Comparison of ENCODE assay signal across 9 cellular contexts in the genomic region with DNA sequence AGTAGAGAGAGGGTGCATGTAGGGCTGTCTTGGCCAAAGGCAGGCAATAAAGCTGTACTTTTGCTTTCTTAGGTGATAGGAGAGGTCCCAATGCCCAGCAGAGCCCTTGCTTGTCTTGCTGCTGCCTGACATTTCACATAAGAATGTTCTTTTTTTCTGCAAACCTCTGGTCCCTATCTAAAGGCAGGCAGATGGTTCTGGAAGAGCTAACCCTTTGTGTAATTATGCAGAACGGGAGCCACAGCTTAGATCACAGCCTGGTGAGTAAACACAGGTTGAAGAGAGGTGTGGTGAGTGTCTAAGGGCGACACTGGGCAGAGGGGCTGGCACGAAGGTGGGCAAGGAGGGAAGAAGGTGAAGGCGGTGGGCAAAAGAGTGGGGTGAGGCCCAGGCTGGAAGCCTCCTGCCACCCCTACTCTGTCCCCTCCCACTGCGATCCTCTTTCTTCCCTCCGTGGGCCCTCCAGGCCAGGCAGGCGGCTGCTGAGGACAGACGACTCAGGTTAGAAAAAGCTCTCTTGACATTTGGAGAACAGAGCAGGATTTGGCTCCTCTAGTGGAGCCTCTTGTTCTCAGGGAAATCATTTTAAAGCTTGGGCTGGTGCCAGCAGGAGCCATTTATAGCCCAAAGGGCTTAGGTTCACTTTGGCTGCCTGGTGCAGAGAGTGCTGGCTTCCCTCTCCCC. TPM values are rescaled to one million over a fixed set of nuclear protein-coding genes. Genes with fewer than 3 reads are reported as not detected.
DNase-seq lines count a peak whose midpoint lies in the region; ATAC-seq and TF ChIP-seq lines count a peak whose summit lies in the region.
"Had no signal": no experiment of that assay in that cellular context is flagged by ENCODE, and none has a peak within 500 bp of the region (broad histone marks: within the 10 kb centered on the region; RNA-seq: fewer than 3 reads in every experiment).

No MANE protein-coding gene starts in this region.

- no peaks in the 10 kb centered on the region for H3K27me3 Mint-ChIP-seq in WTC11 (ENCODE audit: low read depth)
- H3K27me3 Mint-ChIP-seq in activated CD4-positive, alpha-beta T cell treated with anti-CD3 and anti-CD28 coated beads for 36 hours, result peaks cover 5% of the 10 kb centered on the region

- POLR2A ChIA-PET in WTC11 (lab: Charles Lee), result no interaction called here
- POLR2A ChIA-PET in activated CD4-positive, alpha-beta T cell treated with anti-CD3 and anti-CD28 coated beads for 36 hours (lab: Charles Lee), result no interaction called here

- CTCF ChIA-PET in WTC11 (lab: Charles Lee), result interaction anchor here (0.6 to 1.9 kb wide), 7 partner anchors 11 to 234 kb away, joined by 3 to 6 read pairs (median 3); no protein-coding TSS in a partner anchor
- CTCF ChIA-PET in activated CD4-positive, alpha-beta T cell treated with anti-CD3 and anti-CD28 coated beads for 36 hours (lab: Charles Lee), result interaction anchor here (0.7 to 1.5 kb wide), 3 partner anchors 13 to 239 kb away, joined by 3 read pairs; no protein-coding TSS in a partner anchor

- no peak overlapping the region for H3K4me3 Mint-ChIP-seq in WTC11
- no peak overlapping the region for H3K4me3 Mint-ChIP-seq in activated CD4-positive, alpha-beta T cell treated with anti-CD3 and anti-CD28 coated beads for 36 hours

- no peak for TF ChIP-seq CTCF in WTC11 (IDR thresholded peaks at IDR 0.05)

- peaks cover 2% of the 10 kb centered on the region; the same call in 1 of the 2 replicates for H3K9me3 Mint-ChIP-seq in WTC11
- peaks cover under 1% of the 10 kb centered on the region for H3K9me3 Mint-ChIP-seq in activated CD4-positive, alpha-beta T cell treated with anti-CD3 and anti-CD28 coated beads for 36 hours (ENCODE audit: low read depth)

- DNase-seq in COLO668 (lab: John Stamatoyannopoulos, UW; ENCODE audit: unreplicated experiment) (peak; percentile 64), NCI-H1694 (lab: John Stamatoyannopoulos, UW) (peak; percentile 87), WTC11 (ENCODE audit: low spot score) (no peak), left kidney (ENCODE audit: low read depth, low spot score) (peak; percentile 59), 8988T (no peak)
- no peak for DNase-seq in activated CD4-positive, alpha-beta T cell treated with anti-CD3 and anti-CD28 coated beads for 36 hours

- ATAC-seq in WTC11 (peak; percentile 22; the same call in 1 of the 2 replicates), HG02870 (IDR thresholded peaks at IDR 0.05; ENCODE audit: unreplicated experiment) (no peak), HG03196 (IDR thresholded peaks at IDR 0.05; ENCODE audit: unreplicated experiment) (no peak)
- ATAC-seq in activated CD4-positive, alpha-beta T cell treated with anti-CD3 and anti-CD28 coated beads for 36 hours, result no peak

- H3K4me1 Mint-ChIP-seq in WTC11, result peaks cover 19% of the 10 kb centered on the region
- no peaks in the 10 kb centered on the region for H3K4me1 Mint-ChIP-seq in activated CD4-positive, alpha-beta T cell treated with anti-CD3 and anti-CD28 coated beads for 36 hours

- H3K36me3 Mint-ChIP-seq in WTC11, result no peaks in the 10 kb centered on the region
- H3K36me3 Mint-ChIP-seq in activated CD4-positive, alpha-beta T cell treated with anti-CD3 and anti-CD28 coated beads for 36 hours (ENCODE audit: low read depth), result no peaks in the 10 kb centered on the region

- no peak overlapping the region for H3K27ac Mint-ChIP-seq in WTC11
- no peak overlapping the region for H3K27ac Mint-ChIP-seq in activated CD4-positive, alpha-beta T cell treated with anti-CD3 and anti-CD28 coated beads for 36 hours

- intact Hi-C loops in activated CD4-positive, alpha-beta T cell treated with anti-CD3 and anti-CD28 coated beads for 36 hours (cut with DNase I, micrococcal nuclease), result no loop called here

TF ChIP-seq in WTC11, 78 proteins besides CTCF, POLR2A, EP300 and RAD21:
- TF ChIP-seq MXD4 (CRISPR knock-in tag; IDR thresholded peaks at IDR 0.05; ENCODE audit: borderline replicate concordance) (no peak), RELA (CRISPR knock-in tag; IDR thresholded peaks at IDR 0.05; ENCODE audit: borderline replicate concordance) (no peak), ESRRA (CRISPR knock-in tag; IDR thresholded peaks at IDR 0.05; ENCODE audit: borderline replicate concordance) (no peak), NR3C1 (CRISPR knock-in tag; conservative IDR thresholded peaks at IDR 0.05; ENCODE audit: low read depth) (no peak)
- TF ChIP-seq, protein P1, sequence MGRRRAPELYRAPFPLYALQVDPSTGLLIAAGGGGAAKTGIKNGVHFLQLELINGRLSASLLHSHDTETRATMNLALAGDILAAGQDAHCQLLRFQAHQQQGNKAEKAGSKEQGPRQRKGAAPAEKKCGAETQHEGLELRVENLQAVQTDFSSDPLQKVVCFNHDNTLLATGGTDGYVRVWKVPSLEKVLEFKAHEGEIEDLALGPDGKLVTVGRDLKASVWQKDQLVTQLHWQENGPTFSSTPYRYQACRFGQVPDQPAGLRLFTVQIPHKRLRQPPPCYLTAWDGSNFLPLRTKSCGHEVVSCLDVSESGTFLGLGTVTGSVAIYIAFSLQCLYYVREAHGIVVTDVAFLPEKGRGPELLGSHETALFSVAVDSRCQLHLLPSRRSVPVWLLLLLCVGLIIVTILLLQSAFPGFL (CRISPR knock-in tag; IDR thresholded peaks at IDR 0.05; ENCODE audit: borderline replicate concordance), result no peak
- TF ChIP-seq, protein P2, sequence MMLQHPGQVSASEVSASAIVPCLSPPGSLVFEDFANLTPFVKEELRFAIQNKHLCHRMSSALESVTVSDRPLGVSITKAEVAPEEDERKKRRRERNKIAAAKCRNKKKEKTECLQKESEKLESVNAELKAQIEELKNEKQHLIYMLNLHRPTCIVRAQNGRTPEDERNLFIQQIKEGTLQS (CRISPR knock-in tag; conservative IDR thresholded peaks at IDR 0.05), result no peak

RNA-seq across cellular contexts. Expression of a gene that starts 42.8 kb away (rescaled TPM):
- total RNA-seq in WTC11 (2021), result 1.4 to 2.4 TPM (median 1.7 TPM) in 3 replicates
- total RNA-seq in activated CD4-positive, alpha-beta T cell treated with anti-CD3 and anti-CD28 coated beads for 36 hours, result not detected
- total RNA-seq: pulmonary artery endothelial cell had no signal

Comparison
In these comparisons a context has a peak if more than half of its experiments do, and no peak if none do; other contexts are left out.
1. DNase-seq: peak in COLO668 (single experiment), NCI-H1694 (single experiment) and left kidney (single experiment); none in WTC11 (single experiment), activated CD4-positive, alpha-beta T cell treated with anti-CD3 and anti-CD28 coated beads for 36 hours (single experiment) and 8988T (single experiment).